In the genomic region with DNA sequence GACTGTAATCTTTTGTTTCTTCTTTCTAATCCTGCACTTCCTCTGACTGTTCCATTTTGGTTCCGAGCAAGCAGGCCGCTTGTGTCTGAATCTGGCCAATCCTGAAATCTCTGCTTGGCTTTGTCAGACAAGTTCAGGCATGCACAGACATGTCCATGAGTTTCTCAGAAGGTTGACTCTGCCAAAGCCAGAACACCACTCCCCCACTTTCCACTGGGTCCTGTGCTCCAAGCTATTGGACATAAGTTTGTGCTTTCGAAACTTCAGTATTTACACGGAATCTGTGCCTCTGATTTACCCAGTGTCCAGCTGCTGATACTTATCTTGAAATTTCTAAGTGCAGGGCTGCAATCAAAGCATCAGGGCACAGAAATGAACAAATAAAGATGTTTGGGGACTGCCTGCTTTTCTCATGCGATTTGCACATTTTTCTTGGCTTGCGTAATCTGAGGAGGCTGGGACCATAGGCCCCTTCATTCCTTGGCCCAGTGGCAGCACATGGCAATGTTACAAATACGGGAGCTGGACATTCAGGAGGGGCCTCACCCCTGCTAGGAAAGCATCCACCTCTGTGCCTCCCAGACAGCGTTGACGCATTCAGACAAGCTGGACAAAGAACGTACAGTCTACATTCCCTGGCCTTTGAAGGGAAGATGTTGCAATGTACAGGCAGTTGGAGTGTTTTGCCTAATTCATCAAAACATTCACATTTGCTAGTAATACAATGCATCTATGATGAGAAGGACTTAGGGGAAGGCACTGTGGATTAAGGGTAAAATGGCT, we compare ENCODE assay signal across 9 cellular contexts.
DNase-seq lines count a peak whose midpoint lies in the region; ATAC-seq, FAIRE-seq and TF ChIP-seq lines count a peak whose summit lies in the region.
"Had no signal": no experiment of that assay in that cellular context is flagged by ENCODE, and none has a peak within 500 bp of the region (broad histone marks: within the 10 kb centered on the region; RNA-seq: fewer than 3 reads in every experiment).

No MANE protein-coding gene starts in this region.

- POLR2A ChIA-PET in HepG2 (lab: Yijun Ruan, JAX), result interaction anchor here (0.7 to 1.8 kb wide), 12 partner anchors 9 to 1055 kb away, joined by 3 to 8 read pairs (median 4); partner anchors contain the start of gene TRIM32

- H3K4me1 ChIP-seq in HepG2 (ENCODE audit: insufficient read depth, low read length) (peaks cover 62% of the 10 kb centered on the region), tibial artery (peaks cover 0 to 42% (median 20%) of the 10 kb centered on the region in 4 donors)

- in situ Hi-C loops in HepG2 (cut with HindIII; ENCODE audit: extremely low pct_ligation_motif_present, low pct_unique_long_range_greater_than_20kb), result loop anchor here (10.0 kb wide), 1 partner anchor 620 kb away; no protein-coding TSS in a partner anchor

- no peak for FAIRE-seq in bronchial epithelial cell (lab: Jason Lieb, UNC)
- FAIRE-seq in HepG2 (lab: Jason Lieb, UNC), result peak; percentile 92

- H3K4me3 ChIP-seq in bronchial epithelial cell (ENCODE audit: low read depth, low read length), result no peak overlapping the region
- peak overlapping the region in 2 of 3 experiments; percentile 10 to 43; a peak in 1 of 6 replicates for H3K4me3 ChIP-seq in HepG2 (replicated peaks in 1 of 3; ENCODE audit: insufficient read depth in 1 of 3, low read depth in 2 of 3, low read length in 3 of 3)
- H3K4me3 ChIP-seq in tibial artery, result peak overlapping the region; percentile 13 to 16

- intact Hi-C loops in HepG2 (cut with micrococcal nuclease; ENCODE audit: unreplicated experiment) (loop anchor here (1.0 to 5.0 kb wide), 4 partner anchors 58 to 743 kb away; partner anchors contain the start of gene TRIM32), tibial artery (cut with DNase I; ENCODE audit: low total_unique reads) (loop anchor here (10.0 kb wide), 1 partner anchor 330 kb away; no protein-coding TSS in a partner anchor)

- TF ChIP-seq RAD21 in HepG2 (CRISPR knock-in tag; IDR thresholded peaks at IDR 0.05), result no peak

- H3K27ac ChIP-seq in HepG2 (ENCODE audit: extremely low read length, insufficient read depth, low read length) (peak overlapping the region; percentile 95), tibial artery (peak overlapping the region; percentile 53 to 70)

- H4K20me1 ChIP-seq in HepG2 (ENCODE audit: insufficient read depth, low read length), result no peaks in the 10 kb centered on the region

- H3K36me3 ChIP-seq in bronchial epithelial cell (ENCODE audit: control insufficient read depth, insufficient read depth, low read length) (no peaks in the 10 kb centered on the region), HepG2 (replicated peaks in 1 of 2; ENCODE audit: control insufficient read depth in 1 of 2, insufficient read depth in 2 of 2, low read length in 2 of 2) (no peaks in the 10 kb centered on the region), tibial artery (no peaks in the 10 kb centered on the region)

- peak overlapping the region; percentile 72 for H3K9ac ChIP-seq in HepG2 (ENCODE audit: insufficient read depth, low read depth, low read length)

- peak; percentile 16 for DNase-seq in DMS53 (lab: John Stamatoyannopoulos, UW)
- DNase-seq in DMS53 treated with DMSO at 0.1 percent for 48 hours (lab: John Stamatoyannopoulos, UW; ENCODE audit: unreplicated experiment), result no peak
- peak; percentile 97 for DNase-seq in bronchial epithelial cell (ENCODE audit: low read depth)
- peak; percentile 99 for DNase-seq in HepG2 (ENCODE audit: low spot score)
- DNase-seq in tibial artery, result peak; percentile 81 to 90
- no peak for DNase-seq in NAMALWA (ENCODE audit: low spot score)
- DNase-seq in SIG-M5 (lab: John Stamatoyannopoulos, UW), result no peak
- DNase-seq: AML-193 had no signal

- no peaks in the 10 kb centered on the region for H3K27me3 ChIP-seq in bronchial epithelial cell (ENCODE audit: control insufficient read depth, insufficient read depth, low read length)
- H3K27me3 ChIP-seq in HepG2 (ENCODE audit: control insufficient read depth in 1 of 2, insufficient read depth in 2 of 2, low read length in 2 of 2), result no peaks in the 10 kb centered on the region
- no peaks in the 10 kb centered on the region for H3K27me3 ChIP-seq in tibial artery

- peak; percentile 26 to 30; a peak in 1 of 4 replicates for TF ChIP-seq POLR2A in HepG2 (IDR thresholded peaks at IDR 0.05; ENCODE audit: insufficient read depth in 1 of 2, low read depth in 2 of 2, low read length in 2 of 2)

- H3K4me2 ChIP-seq in HepG2 (ENCODE audit: low read depth, low read length), result peak overlapping the region; percentile 68

- BruUV-seq in HepG2 (replicated peaks; lab: Mats Ljungman, UMichigan), result no TSS peak

- CTCF ChIA-PET in HepG2 (lab: Yijun Ruan, JAX; ENCODE audit: low intra/inter-chr PET ratio, low total read pairs), result no interaction called here

- peak; percentile 96 for ATAC-seq in HepG2
- no peak for ATAC-seq in HG02571 (IDR thresholded peaks at IDR 0.05; ENCODE audit: unreplicated experiment)

- no peaks in the 10 kb centered on the region for H3K79me2 ChIP-seq in HepG2 (ENCODE audit: insufficient read depth, low read length)

- WGBS in HepG2 (ENCODE audit: low lambda C conversion rate), result under 1% methylated on average over 8 of the region's 10 CpGs

- H2AFZ ChIP-seq in HepG2 (ENCODE audit: low read length), result no peak overlapping the region

- no peaks in the 10 kb centered on the region; the same call in 1 of the 2 replicates for H3K9me3 ChIP-seq in HepG2 (ENCODE audit: low read length)
- no peaks in the 10 kb centered on the region for H3K9me3 ChIP-seq in tibial artery

- TF ChIP-seq EP300 in HepG2 (IDR thresholded peaks at IDR 0.05; ENCODE audit: low read depth in 2 of 2, low read length in 2 of 2), result peak; percentile 70 to 82
- peak; percentile 87 for TF ChIP-seq EP300 in HepG2 (CRISPR knock-in tag; IDR thresholded peaks at IDR 0.05; ENCODE audit: borderline replicate concordance)

- no peak for TF ChIP-seq CTCF in bronchial epithelial cell (IDR thresholded peaks at IDR 0.05; ENCODE audit: insufficient read depth, low read length, severe bottlenecking)
- no peak for TF ChIP-seq CTCF in HepG2 (CRISPR knock-in tag; IDR thresholded peaks at IDR 0.05)
- no peak for TF ChIP-seq CTCF in tibial artery (IDR thresholded peaks at IDR 0.05)

TF ChIP-seq in HepG2, 621 proteins besides CTCF, POLR2A, EP300 and RAD21 (continues in another document):
- TF ChIP-seq ZNF382 (CRISPR knock-in tag; IDR thresholded peaks at IDR 0.05; ENCODE audit: borderline replicate concordance), result no peak
- TF ChIP-seq TGIF2 (CRISPR knock-in tag; IDR thresholded peaks at IDR 0.05), result peak; percentile 64; the same call in 1 of the 2 replicates
- TF ChIP-seq GMEB2 (CRISPR knock-in tag; IDR thresholded peaks at IDR 0.05; ENCODE audit: low read depth), result no peak
- no peak for TF ChIP-seq PLRG1 (conservative IDR thresholded peaks at IDR 0.05)
- 0 out of 2 replicates have a peak, but pooled peaks have one; percentile 50 for TF ChIP-seq ZKSCAN8 (CRISPR knock-in tag; IDR thresholded peaks at IDR 0.05; ENCODE audit: borderline replicate concordance)
- TF ChIP-seq CHD2 (IDR thresholded peaks at IDR 0.05; ENCODE audit: low read depth, low read length), result no peak
- no peak for TF ChIP-seq KDM3A (CRISPR knock-in tag; IDR thresholded peaks at IDR 0.05; ENCODE audit: low read depth)
- 0 out of 2 replicates have a peak, but pooled peaks have one; percentile 33 for TF ChIP-seq RXRB (CRISPR knock-in tag; IDR thresholded peaks at IDR 0.05; ENCODE audit: borderline replicate concordance)
- no peak for TF ChIP-seq GPN1 (CRISPR knock-in tag; IDR thresholded peaks at IDR 0.05; ENCODE audit: borderline replicate concordance)
- TF ChIP-seq, protein P1, sequence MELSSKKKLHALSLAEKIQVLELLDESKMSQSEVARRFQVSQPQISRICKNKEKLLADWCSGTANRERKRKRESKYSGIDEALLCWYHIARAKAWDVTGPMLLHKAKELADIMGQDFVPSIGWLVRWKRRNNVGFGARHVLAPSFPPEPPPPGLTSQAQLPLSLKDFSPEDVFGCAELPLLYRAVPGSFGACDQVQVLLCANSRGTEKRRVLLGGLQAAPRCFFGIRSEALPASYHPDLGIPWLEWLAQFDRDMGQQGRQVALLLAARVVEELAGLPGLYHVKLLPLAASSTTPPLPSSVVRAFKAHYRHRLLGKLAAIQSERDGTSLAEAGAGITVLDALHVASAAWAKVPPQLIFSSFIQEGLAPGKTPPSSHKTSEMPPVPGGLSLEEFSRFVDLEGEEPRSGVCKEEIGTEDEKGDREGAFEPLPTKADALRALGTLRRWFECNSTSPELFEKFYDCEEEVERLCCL (CRISPR knock-in tag; IDR thresholded peaks at IDR 0.05; ENCODE audit: borderline replicate concordance), result no peak

Comparison
In these comparisons a context has a peak if more than half of its experiments do, and no peak if none do; other contexts are left out.
1. DNase-seq: peak in DMS53 (single experiment), bronchial epithelial cell (single experiment), HepG2 (single experiment) and tibial artery (2 of 2); none in DMS53 treated with DMSO at 0.1 percent for 48 hours (single experiment), NAMALWA (single experiment) and SIG-M5 (single experiment).